Comparison of ENCODE assay signal across 23 cellular contexts in genomic region chr4:88809561-88810219, GRCh38.
A peak's percentile ranks its signal among the peaks of the same experiment; 100 is the strongest.
DNase-seq lines count a peak whose midpoint lies in the region; ATAC-seq, FAIRE-seq and TF ChIP-seq lines count a peak whose summit lies in the region.
"Had no signal": no experiment of that assay in that cellular context is flagged by ENCODE, and none has a peak within 500 bp of the region (broad histone marks: within the 10 kb centered on the region; RNA-seq: fewer than 3 reads in every experiment).

No MANE protein-coding gene starts in this region.

- no peaks in the 10 kb centered on the region for H3K9me3 ChIP-seq in astrocyte (ENCODE audit: insufficient read depth, low read depth, low read length)
- H3K9me3 ChIP-seq in muscle layer of duodenum (ENCODE audit: control insufficient read depth in 1 of 2, low read length in 2 of 2): no peaks in the 10 kb centered on the region
- H3K9me3 ChIP-seq: BE2C, mucosa of descending colon, neutrophil, upper lobe of left lung had no signal

- TF ChIP-seq CTCF in astrocyte (IDR thresholded peaks at IDR 0.05; ENCODE audit: insufficient read depth, low read depth, low read length) (no peak), fibroblast of the aortic adventitia (IDR thresholded peaks at IDR 0.05; ENCODE audit: insufficient read depth, low read length) (no peak), type B pancreatic cell (conservative IDR thresholded peaks at IDR 0.05) (no peak)

- H3K27me3 ChIP-seq in astrocyte (ENCODE audit: insufficient read depth, low read length) (no peaks in the 10 kb centered on the region), muscle layer of duodenum (ENCODE audit: low read depth, low read length) (no peaks in the 10 kb centered on the region)
- H3K27me3 ChIP-seq: BE2C, foreskin keratinocyte, neutrophil, upper lobe of left lung had no signal

- DNase-seq in astrocyte (ENCODE audit: low read depth): no peak
- DNase-seq in fibroblast of the aortic adventitia (ENCODE audit: low read depth): peak; percentile 43
- no peak for DNase-seq in type B pancreatic cell (ENCODE audit: extremely low spot score, unreplicated experiment)
- DNase-seq in activated T-cell treated with anti-CD3 and anti-CD28 coated beads, Interleukin-2, amount 50 U/mL, for 24 hours: no peak
- DNase-seq: activated CD4-positive, alpha-beta T cell treated with anti-CD3 and anti-CD28 coated beads, Interleukin-2, amount 50 U/mL, for 4 hours; activated naive CD4-positive, alpha-beta T cell; BE2C; COR-L47; foreskin keratinocyte; mucosa of descending colon; NCI-H1417 treated with DMSO at 0.1 percent for 48 hours; NCI-H524 treated with DMSO at 0.1 percent for 48 hours; SHP77; stimulated activated naive B cell treated with anti-CD40 and anti-IgM and Interleukin-4, amounts not matched to agents 10 μg/mL and 1 μg/mL and 100 μg/mL, for 72 hours; T-cell; upper lobe of left lung had no signal

- no peak overlapping the region for H3K4me3 ChIP-seq in astrocyte (ENCODE audit: insufficient read depth, low read depth, low read length)
- peak overlapping the region; percentile 11 for H3K4me3 ChIP-seq in fibroblast of the aortic adventitia (ENCODE audit: low read depth, low read length)
- H3K4me3 ChIP-seq in muscle layer of duodenum (ENCODE audit: low read depth in 1 of 2, low read length in 2 of 2): peak overlapping the region; percentile 9 to 36
- H3K4me3 ChIP-seq: mucosa of descending colon, upper lobe of left lung had no signal

- no peak overlapping the region for H2AFZ ChIP-seq in astrocyte (ENCODE audit: low read depth, low read length)

- ATAC-seq in GM19351 (IDR thresholded peaks at IDR 0.05; ENCODE audit: unreplicated experiment): no peak
- ATAC-seq in GM21786 (IDR thresholded peaks at IDR 0.05; ENCODE audit: unreplicated experiment): no peak
- ATAC-seq: foreskin keratinocyte; mucosa of descending colon; stimulated activated naive B cell treated with anti-CD40 and anti-IgM and Interleukin-4, amounts not matched to agents 10 μg/mL and 1 μg/mL and 100 μg/mL, for 72 hours; T-cell had no signal

- H3K36me3 ChIP-seq in astrocyte (ENCODE audit: insufficient read depth, low read length): no peaks in the 10 kb centered on the region
- H3K36me3 ChIP-seq in muscle layer of duodenum (ENCODE audit: control insufficient read depth in 1 of 2, insufficient read depth in 2 of 2, low read length in 2 of 2): no peaks in the 10 kb centered on the region
- H3K36me3 ChIP-seq: BE2C, neutrophil, upper lobe of left lung had no signal

- H3K4me2 ChIP-seq in astrocyte (ENCODE audit: low read length): peak overlapping the region; percentile 49

- no peak for FAIRE-seq in astrocyte (lab: Jason Lieb, UNC)
- FAIRE-seq: GM18507, H54 had no signal

- no peaks in the 10 kb centered on the region for H3K27me3 Mint-ChIP-seq in astrocyte (ENCODE audit: low read depth, unreplicated experiment)
- no peaks in the 10 kb centered on the region for H3K27me3 Mint-ChIP-seq in type B pancreatic cell
- H3K27me3 Mint-ChIP-seq in activated T-cell treated with anti-CD3 and anti-CD28 coated beads, Interleukin-2, amount 50 U/mL, for 24 hours: no peaks in the 10 kb centered on the region
- H3K27me3 Mint-ChIP-seq: T-cell had no signal

- H3K4me1 Mint-ChIP-seq in astrocyte (ENCODE audit: low read depth, unreplicated experiment) (no peaks in the 10 kb centered on the region), type B pancreatic cell (ENCODE audit: unreplicated experiment) (peaks cover 27% of the 10 kb centered on the region)
- H3K4me1 Mint-ChIP-seq in activated T-cell treated with anti-CD3 and anti-CD28 coated beads, Interleukin-2, amount 50 U/mL, for 24 hours (ENCODE audit: low read depth): peaks cover 2% of the 10 kb centered on the region
- H3K4me1 Mint-ChIP-seq: stimulated activated naive B cell treated with anti-CD40 and anti-IgM and Interleukin-4, amounts not matched to agents 10 μg/mL and 1 μg/mL and 100 μg/mL, for 72 hours had no signal

- H4K20me1 ChIP-seq in astrocyte (ENCODE audit: insufficient read depth, low read length): no peaks in the 10 kb centered on the region

- no peaks in the 10 kb centered on the region for H3K79me2 ChIP-seq in astrocyte (ENCODE audit: insufficient read depth, low read length)

- H3K27ac Mint-ChIP-seq in astrocyte (ENCODE audit: unreplicated experiment) (no peak overlapping the region), type B pancreatic cell (no peak overlapping the region)
- no peak overlapping the region for H3K27ac Mint-ChIP-seq in activated T-cell treated with anti-CD3 and anti-CD28 coated beads, Interleukin-2, amount 50 U/mL, for 24 hours
- H3K27ac Mint-ChIP-seq: stimulated activated naive B cell treated with anti-CD40 and anti-IgM and Interleukin-4, amounts not matched to agents 10 μg/mL and 1 μg/mL and 100 μg/mL, for 72 hours; T-cell had no signal

- H3K9me3 Mint-ChIP-seq in astrocyte (ENCODE audit: unreplicated experiment) (no peaks in the 10 kb centered on the region), type B pancreatic cell (no peaks in the 10 kb centered on the region)
- H3K9me3 Mint-ChIP-seq in activated T-cell treated with anti-CD3 and anti-CD28 coated beads, Interleukin-2, amount 50 U/mL, for 24 hours: no peaks in the 10 kb centered on the region
- H3K9me3 Mint-ChIP-seq: stimulated activated naive B cell treated with anti-CD40 and anti-IgM and Interleukin-4, amounts not matched to agents 10 μg/mL and 1 μg/mL and 100 μg/mL, for 72 hours; T-cell had no signal

- no peak overlapping the region for H3K9ac ChIP-seq in astrocyte (ENCODE audit: low read length)

- H3K4me3 Mint-ChIP-seq in astrocyte (ENCODE audit: unreplicated experiment) (no peak overlapping the region), type B pancreatic cell (peak overlapping the region; percentile 2)
- no peak overlapping the region for H3K4me3 Mint-ChIP-seq in activated T-cell treated with anti-CD3 and anti-CD28 coated beads, Interleukin-2, amount 50 U/mL, for 24 hours
- H3K4me3 Mint-ChIP-seq: stimulated activated naive B cell treated with anti-CD40 and anti-IgM and Interleukin-4, amounts not matched to agents 10 μg/mL and 1 μg/mL and 100 μg/mL, for 72 hours; T-cell had no signal

- H3K4me1 ChIP-seq in astrocyte (ENCODE audit: insufficient read depth, low read length) (no peaks in the 10 kb centered on the region), muscle layer of duodenum (ENCODE audit: control insufficient read depth in 1 of 2, insufficient read depth in 2 of 2, low read length in 2 of 2) (peaks cover 11 to 44% of the 10 kb centered on the region in 2 donors)

- no peaks in the 10 kb centered on the region for H3K36me3 Mint-ChIP-seq in astrocyte (ENCODE audit: low read depth, unreplicated experiment)
- H3K36me3 Mint-ChIP-seq in type B pancreatic cell: no peaks in the 10 kb centered on the region
- no peaks in the 10 kb centered on the region for H3K36me3 Mint-ChIP-seq in activated T-cell treated with anti-CD3 and anti-CD28 coated beads, Interleukin-2, amount 50 U/mL, for 24 hours (ENCODE audit: low read depth)
- H3K36me3 Mint-ChIP-seq: stimulated activated naive B cell treated with anti-CD40 and anti-IgM and Interleukin-4, amounts not matched to agents 10 μg/mL and 1 μg/mL and 100 μg/mL, for 72 hours had no signal

- H3K27ac ChIP-seq in astrocyte (ENCODE audit: low read depth, low read length): no peak overlapping the region
- no peak overlapping the region for H3K27ac ChIP-seq in muscle layer of duodenum (ENCODE audit: low read length)
- H3K27ac ChIP-seq: foreskin keratinocyte, neutrophil, VCaP had no signal
